In the genomic region with DNA sequence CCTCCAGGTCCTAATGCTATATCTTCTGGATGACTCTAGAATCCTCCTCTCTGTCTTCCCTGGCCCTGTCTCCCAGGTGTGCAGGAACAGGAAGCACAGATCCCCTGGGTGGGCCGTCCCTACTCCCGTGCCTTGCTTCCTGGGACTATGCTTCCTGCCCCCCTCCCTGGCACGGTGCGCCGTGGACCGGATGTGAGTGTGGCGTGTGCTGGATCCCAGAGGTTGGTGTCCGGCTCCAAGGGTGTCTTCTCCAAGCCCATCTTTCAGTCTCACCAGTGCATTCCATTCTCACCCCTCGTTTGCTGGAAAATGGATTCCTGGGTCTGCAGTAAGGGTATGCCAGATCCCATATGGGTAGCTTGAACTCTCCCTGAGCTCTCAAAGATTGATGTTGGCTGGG, we compare ENCODE assay signal across 19 cellular contexts.
"Had no signal": no experiment of that assay in that cellular context is flagged by ENCODE, and none has a peak within 500 bp of the region (broad histone marks: within the 10 kb centered on the region; RNA-seq: fewer than 3 reads in every experiment).

No MANE protein-coding gene starts in this region.

- ATAC-seq: activated CD4-positive, alpha-beta T cell treated with anti-CD3 and anti-CD28 coated beads for 36 hours; activated naive CD8-positive, alpha-beta T cell treated with anti-CD3 and anti-CD28 coated beads, Interleukin-2, amount 50 U/mL, for 24 hours; gastroesophageal sphincter; natural killer cell; right lobe of liver had no signal

- H3K27me3 ChIP-seq: gastroesophageal sphincter, right lobe of liver, suprapubic skin, tibial artery had no signal

- H3K4me1 ChIP-seq: gastroesophageal sphincter, right lobe of liver, suprapubic skin had no signal

- H3K4me3 Mint-ChIP-seq: activated CD4-positive, alpha-beta memory T cell treated with anti-CD3 and anti-CD28 coated beads, Interleukin-2, amount 10 ng/mL, durations not matched to agents 7 days and 5 days; activated CD4-positive, alpha-beta T cell treated with anti-CD3 and anti-CD28 coated beads for 36 hours; activated naive CD4-positive, alpha-beta T cell treated with anti-CD3 and anti-CD28 coated beads, Interleukin-2, amount 50 U/mL, for 24 hours; activated naive CD8-positive, alpha-beta T cell treated with anti-CD3 and anti-CD28 coated beads, Interleukin-2, amount 50 U/mL, for 24 hours; activated T-cell treated with anti-CD3 and anti-CD28 coated beads, Interleukin-2, amount 50 U/mL, for 24 hours; central memory CD8-positive, alpha-beta T cell; natural killer cell had no signal

- H3K36me3 ChIP-seq: gastroesophageal sphincter, right lobe of liver, suprapubic skin, tibial artery had no signal

- H3K4me3 ChIP-seq: gastroesophageal sphincter, right lobe of liver, suprapubic skin, tibial artery had no signal

- H3K4me1 Mint-ChIP-seq: activated CD4-positive, alpha-beta memory T cell treated with anti-CD3 and anti-CD28 coated beads, Interleukin-2, amount 10 ng/mL, durations not matched to agents 7 days and 5 days; activated CD4-positive, alpha-beta T cell treated with anti-CD3 and anti-CD28 coated beads for 36 hours; activated naive CD4-positive, alpha-beta T cell treated with anti-CD3 and anti-CD28 coated beads, Interleukin-2, amount 50 U/mL, for 24 hours; activated naive CD8-positive, alpha-beta T cell treated with anti-CD3 and anti-CD28 coated beads, Interleukin-2, amount 50 U/mL, for 24 hours; central memory CD8-positive, alpha-beta T cell; natural killer cell had no signal

- H3K9me3 ChIP-seq: gastroesophageal sphincter, right lobe of liver, suprapubic skin, tibial artery had no signal

- H3K27ac Mint-ChIP-seq: activated CD4-positive, alpha-beta memory T cell treated with anti-CD3 and anti-CD28 coated beads, Interleukin-2, amount 10 ng/mL, durations not matched to agents 7 days and 5 days; activated CD4-positive, alpha-beta T cell treated with anti-CD3 and anti-CD28 coated beads for 36 hours; activated naive CD4-positive, alpha-beta T cell treated with anti-CD3 and anti-CD28 coated beads, Interleukin-2, amount 50 U/mL, for 24 hours; activated naive CD8-positive, alpha-beta T cell treated with anti-CD3 and anti-CD28 coated beads, Interleukin-2, amount 50 U/mL, for 24 hours; activated T-cell treated with anti-CD3 and anti-CD28 coated beads, Interleukin-2, amount 50 U/mL, for 24 hours; natural killer cell had no signal

- H3K27ac ChIP-seq: right lobe of liver, suprapubic skin, tibial artery had no signal

- H3K36me3 Mint-ChIP-seq: activated naive CD4-positive, alpha-beta T cell treated with anti-CD3 and anti-CD28 coated beads, Interleukin-2, amount 50 U/mL, for 24 hours; natural killer cell had no signal

- DNase-seq: activated CD4-positive, alpha-beta memory T cell treated with anti-CD3 and anti-CD28 coated beads, Interleukin-2, amount 10 ng/mL, durations not matched to agents 7 days and 5 days; activated CD4-positive, alpha-beta T cell treated with anti-CD3 and anti-CD28 coated beads for 36 hours; activated CD4-positive, CD25-positive, alpha-beta regulatory T cell; activated naive CD8-positive, alpha-beta T cell treated with anti-CD3 and anti-CD28 coated beads, Interleukin-2, amount 50 U/mL, for 24 hours; activated T-cell treated with anti-CD3 and anti-CD28 coated beads, Interleukin-2, amount 50 U/mL, for 24 hours; amygdala; effector memory CD4-positive, alpha-beta T cell; erythroblast; hippocampal formation; left cardiac atrium; mesenchymal stem cell; natural killer cell; stimulated activated CD4-positive, alpha-beta T cell treated with anti-CD3 and anti-CD28 coated beads, Interleukin-4, amount 100 ng/mL, for 1 hour had no signal

- H3K9me3 Mint-ChIP-seq: activated CD4-positive, alpha-beta memory T cell treated with anti-CD3 and anti-CD28 coated beads, Interleukin-2, amount 10 ng/mL, durations not matched to agents 7 days and 5 days; activated naive CD4-positive, alpha-beta T cell treated with anti-CD3 and anti-CD28 coated beads, Interleukin-2, amount 50 U/mL, for 24 hours; activated naive CD8-positive, alpha-beta T cell treated with anti-CD3 and anti-CD28 coated beads, Interleukin-2, amount 50 U/mL, for 24 hours; activated T-cell treated with anti-CD3 and anti-CD28 coated beads, Interleukin-2, amount 50 U/mL, for 24 hours; central memory CD8-positive, alpha-beta T cell; natural killer cell had no signal
